ENCODE assay signal across 8 cellular contexts in genomic region chr16:9134739-9135138, GRCh38. TPM values are rescaled to one million over a fixed set of nuclear protein-coding genes. Genes with fewer than 3 reads are reported as not detected.
DNase-seq lines count a peak whose midpoint lies in the region; ATAC-seq, FAIRE-seq and TF ChIP-seq lines count a peak whose summit lies in the region.

No MANE protein-coding gene starts in this region.

- no peaks in the 10 kb centered on the region for H3K27me3 ChIP-seq in PC-3 (ENCODE audit: low read length)
- H3K27me3 ChIP-seq in psoas muscle (ENCODE audit: insufficient read depth in 3 of 3, low read length in 2 of 3) = no peaks in the 10 kb centered on the region

- ATAC-seq in GM18868 (IDR thresholded peaks at IDR 0.05; ENCODE audit: unreplicated experiment) (peak; percentile 71), PC-3 (peak; percentile 84), psoas muscle (peak; percentile 62 to 77 (median 72)), GM19452 (IDR thresholded peaks at IDR 0.05; ENCODE audit: unreplicated experiment) (no peak)

- BruUV-seq in PC-3 (replicated peaks; lab: Mats Ljungman, UMichigan) = no TSS peak

- H3K4me3 ChIP-seq in PC-3 (ENCODE audit: low read length) (no peak overlapping the region), psoas muscle (no peak overlapping the region)

- DNase-seq in Ammon's horn (ENCODE audit: low spot score) (peak; percentile 62), HK-2 (ENCODE audit: unreplicated experiment) (peak; percentile 46), PC-3 (peak; percentile 60), frontal cortex (ENCODE audit: low spot score in 2 of 2) (peak; percentile 12 to 54), psoas muscle (peak; percentile 30 to 61)
- DNase-seq in activated T-helper 1 cell treated with anti-CD3 and anti-CD28 coated beads, Interleukin-2, amount 50 U/mL, for 16 hours (ENCODE audit: low read depth in 1 of 2, low spot score in 1 of 2) = peak; percentile 21 to 44

- H3K4me1 ChIP-seq in PC-3 (ENCODE audit: insufficient read depth, low read length) (0 out of 2 replicates have a peak, but pooled peaks cover 4% of the 10 kb centered on the region), psoas muscle (no peaks in the 10 kb centered on the region)

- POLR2A ChIA-PET in PC-3 (lab: Charles Lee; ENCODE audit: unreplicated experiment) = no interaction called here

- H3K27ac ChIP-seq in PC-3 (ENCODE audit: low read length) (no peak overlapping the region), psoas muscle (no peak overlapping the region)

- H3K9me3 ChIP-seq in PC-3 (ENCODE audit: low read length) (no peaks in the 10 kb centered on the region), psoas muscle (no peaks in the 10 kb centered on the region)

- no peaks in the 10 kb centered on the region for H3F3A ChIP-seq in PC-3 (ENCODE audit: low read length, unreplicated experiment)

- H3K79me2 ChIP-seq in PC-3 (ENCODE audit: low read length) = no peaks in the 10 kb centered on the region

- H3K4me2 ChIP-seq in PC-3 (ENCODE audit: low read length) = no peak overlapping the region

- intact Hi-C loops in PC-3 (cut with micrococcal nuclease) = no loop called here
- intact Hi-C loops in psoas muscle (cut with DNase I) = no loop called here

- H4K20me1 ChIP-seq in PC-3 (ENCODE audit: low read length) = no peaks in the 10 kb centered on the region

- no peak for FAIRE-seq in frontal cortex (lab: Jason Lieb, UNC)

- H3K36me3 ChIP-seq in PC-3 (ENCODE audit: low read depth, low read length) = no peaks in the 10 kb centered on the region
- no peaks in the 10 kb centered on the region for H3K36me3 ChIP-seq in psoas muscle (ENCODE audit: insufficient read depth in 1 of 2, low read depth in 1 of 2)

- no peak overlapping the region for H3K9ac ChIP-seq in PC-3 (ENCODE audit: low read length)

- peak; percentile 84 for TF ChIP-seq CTCF in PC-3 (conservative IDR thresholded peaks at IDR 0.05; ENCODE audit: low read depth, low read length)
- peak; percentile 43 for TF ChIP-seq CTCF in psoas muscle (IDR thresholded peaks at IDR 0.05)

- no peaks in the 10 kb centered on the region for H3K9me2 ChIP-seq in PC-3 (replicated peaks; ENCODE audit: low read length)

- CTCF ChIA-PET in PC-3 (lab: Charles Lee) = interaction anchor here (0.6 to 1.7 kb wide), 2 partner anchors 126 to 136 kb away, joined by 3 to 5 read pairs; no protein-coding TSS in a partner anchor

- 21 to 36% (median 24%) methylated on average over 5 of the region's 5 CpGs for WGBS in psoas muscle, 3 donors

- no peak overlapping the region for H2AFZ ChIP-seq in PC-3 (ENCODE audit: low read length)

RNA-seq across cellular contexts. Expression of gene HAPSTR1, which starts 43.3 kb away (rescaled TPM):
- total RNA-seq in PC-3 (2014; rRNA removed) = 24.4 and 28.6 TPM in 2 replicates
- total RNA-seq in frontal cortex = 132 TPM
- total RNA-seq in psoas muscle = 10 to 100 TPM; 54.5 to 80.0 (median 73.5) TPM
- 10 to 100 TPM; 15.1 to 44.5 (median 18.2) TPM for polyA plus RNA-seq in psoas muscle
